Comparison of ENCODE assay signal across 9 cellular contexts in genomic region chr10:5448333-5449048, GRCh38. TPM values are rescaled to one million over a fixed set of nuclear protein-coding genes. Genes with fewer than 3 reads are reported as not detected.
DNase-seq lines count a peak whose midpoint lies in the region; ATAC-seq and TF ChIP-seq lines count a peak whose summit lies in the region.
"Had no signal": no experiment of that assay in that cellular context is flagged by ENCODE, and none has a peak within 500 bp of the region (broad histone marks: within the 10 kb centered on the region; RNA-seq: fewer than 3 reads in every experiment).

No MANE protein-coding gene starts in this region.

- H3K4me1 ChIP-seq in right atrium auricular region (no peaks in the 10 kb centered on the region), colonic mucosa (peaks cover 3% of the 10 kb centered on the region), mesodermal cell (ENCODE audit: control insufficient read depth, insufficient read depth, low read length, poor library complexity, severe bottlenecking) (no peaks in the 10 kb centered on the region), uterus (peaks cover 0 to 6% of the 10 kb centered on the region in 2 donors)

- ATAC-seq in Right ventricle myocardium inferior (no peak), GM21528 (IDR thresholded peaks at IDR 0.05; ENCODE audit: low FRiP score, unreplicated experiment) (no peak)

- WGBS in mesodermal cell (ENCODE audit: insufficient coverage in 2 of 2), 2 experiments = 100% methylated on average over 3 of the region's 7 CpGs

- H3K9me3 ChIP-seq in right atrium auricular region (no peaks in the 10 kb centered on the region), colonic mucosa (no peaks in the 10 kb centered on the region), mesodermal cell (ENCODE audit: control insufficient read depth, low read length) (no peaks in the 10 kb centered on the region), uterus (no peaks in the 10 kb centered on the region)

- DNase-seq in right atrium auricular region (ENCODE audit: low spot score) (no peak), Right ventricle myocardium inferior (ENCODE audit: missing footprints) (no peak), colonic mucosa (no peak), uterus (no peak), anterior cingulate cortex (lab: John Stamatoyannopoulos, UW) (no peak), HPDE6-E6E7 (ENCODE audit: extremely low spot score) (no peak)

- intact Hi-C loops in Right ventricle myocardium inferior (cut with DNase I) (loop anchor here (5.0 kb wide), 1 partner anchor 99 kb away; no protein-coding TSS in a partner anchor), colonic mucosa (cut with DNase I) (loop anchor here (5.0 kb wide), 1 partner anchor 99 kb away; no protein-coding TSS in a partner anchor), uterus (cut with DNase I; ENCODE audit: low total_unique reads) (no loop called here)

- H3K27ac ChIP-seq in right atrium auricular region (peak overlapping the region in 1 of 2 donors; percentile 58), colonic mucosa (peak overlapping the region; percentile 79), mesodermal cell (ENCODE audit: low read depth, low read length, severe bottlenecking) (no peak overlapping the region), uterus (peak overlapping the region; percentile 76 to 88)

- peak overlapping the region in 1 of 2 donors; percentile 78 for H3K9ac ChIP-seq in colonic mucosa (ENCODE audit: low read depth in 2 of 2, low read length in 2 of 2)

- H3K36me3 ChIP-seq in right atrium auricular region = peaks cover 17% of the 10 kb centered on the region
- H3K36me3 ChIP-seq in colonic mucosa = peaks cover 14% of the 10 kb centered on the region
- H3K36me3 ChIP-seq in mesodermal cell (ENCODE audit: control insufficient read depth, insufficient read depth, low read length) = peaks cover 24% of the 10 kb centered on the region
- no peaks in the 10 kb centered on the region for H3K36me3 ChIP-seq in uterus

- TF ChIP-seq POLR2A in uterus (IDR thresholded peaks at IDR 0.05) = no peak

- H3K27me3 ChIP-seq in right atrium auricular region (no peaks in the 10 kb centered on the region), colonic mucosa (no peaks in the 10 kb centered on the region), uterus (no peaks in the 10 kb centered on the region)

- H3K4me3 ChIP-seq in right atrium auricular region = peak overlapping the region; percentile 43 to 46
- peak overlapping the region; percentile 40 for H3K4me3 ChIP-seq in colonic mucosa
- peak overlapping the region; percentile 43 for H3K4me3 ChIP-seq in mesodermal cell (ENCODE audit: extremely low read depth, insufficient read depth, low read length, poor library complexity, severe bottlenecking)
- peak overlapping the region; percentile 48 to 58 for H3K4me3 ChIP-seq in uterus

- no peak for TF ChIP-seq CTCF in right atrium auricular region (IDR thresholded peaks at IDR 0.05)
- no peak for TF ChIP-seq CTCF in colonic mucosa (IDR thresholded peaks at IDR 0.05)
- TF ChIP-seq CTCF in uterus (IDR thresholded peaks at IDR 0.05) = no peak

RNA-seq across cellular contexts. Expression of gene NET1, which starts 36.1 kb away (rescaled TPM):
- total RNA-seq in right atrium auricular region (10 to 100 TPM; 12.8 to 19.8 TPM), Right ventricle myocardium inferior (16.2 TPM), colonic mucosa (100 to 1,000 TPM; 174 to 455 TPM), uterus (100 to 1,000 TPM in 2 of 4 donors, 10 to 100 TPM in 2; 21.0 to 126 (median 87.0) TPM)
- 45.6 TPM for polyA plus RNA-seq in mesodermal cell (2013, experiment 1 of 2)
- polyA plus RNA-seq in mesodermal cell (2013, experiment 2 of 2) = 36.8 TPM

RNA-seq across cellular contexts. Expression of gene TUBAL3, which starts 43.9 kb away (rescaled TPM):
- 1 to 10 TPM in 1 of 2 donors, not detected in 1; 1.7 TPM for total RNA-seq in right atrium auricular region
- total RNA-seq in Right ventricle myocardium inferior = not detected
- 10 to 100 TPM; 12.8 to 39.6 TPM for total RNA-seq in colonic mucosa
- not detected for polyA plus RNA-seq in mesodermal cell (2013, experiment 1 of 2)
- not detected for polyA plus RNA-seq in mesodermal cell (2013, experiment 2 of 2)
- not detected for total RNA-seq in uterus
- polyA plus RNA-seq: neural cell had no signal

RNA-seq across cellular contexts. Expression of gene CALML5, which starts 50.9 kb away (rescaled TPM):
- not detected for total RNA-seq in right atrium auricular region
- total RNA-seq in Right ventricle myocardium inferior = not detected
- not detected for total RNA-seq in colonic mucosa
- polyA plus RNA-seq in mesodermal cell (2013, experiment 1 of 2) = not detected
- polyA plus RNA-seq in mesodermal cell (2013, experiment 2 of 2) = not detected
- total RNA-seq in uterus = not detected
- polyA plus RNA-seq: neural cell had no signal

Comparison
In these comparisons a context has a peak if more than half of its experiments do, and no peak if none do; other contexts are left out.
1. RNA of gene TUBAL3, which starts 43.9 kb away (total RNA-seq): 12.8 to 39.6 TPM in colonic mucosa; 1.7 TPM in right atrium auricular region, not detected in Right ventricle myocardium inferior (single experiment) and not detected in uterus; every median in the first group is over 4 times any median in the second.
2. Peak in every context shown above with its lines, with median percentiles within 50 percentile points of each other: H3K4me3 ChIP-seq.